In the genomic region with DNA sequence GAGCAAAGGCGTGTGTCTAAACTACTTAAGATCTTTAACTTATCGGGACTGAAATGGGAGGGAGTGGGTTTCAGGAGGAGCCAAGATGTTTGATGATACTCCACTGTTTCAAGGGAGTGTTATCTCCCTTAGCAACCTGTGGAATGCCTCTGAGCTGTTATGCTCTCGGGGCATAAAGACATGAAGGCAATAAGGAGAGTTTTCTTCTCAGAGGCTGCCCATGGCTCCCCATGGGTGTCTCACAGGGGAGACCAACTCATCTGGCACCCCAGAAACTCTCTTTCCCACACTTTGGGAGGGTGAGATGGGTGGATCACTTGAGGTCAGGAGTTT, we compare ENCODE assay signal across 15 cellular contexts.
DNase-seq lines count a peak whose midpoint lies in the region; ATAC-seq and TF ChIP-seq lines count a peak whose summit lies in the region.
"Had no signal": no experiment of that assay in that cellular context is flagged by ENCODE, and none has a peak within 500 bp of the region (broad histone marks: within the 10 kb centered on the region; RNA-seq: fewer than 3 reads in every experiment).

No MANE protein-coding gene starts in this region.

- WGBS in mesodermal cell (ENCODE audit: insufficient coverage in 2 of 2), 2 experiments = 80% methylated on average over 2 of the region's 3 CpGs; no CpG with 5 or more reads in 1 of the 2 experiments
- 75 to 79% methylated on average over 3 of the region's 3 CpGs for WGBS in testis, 2 donors

- no peaks in the 10 kb centered on the region for H3K27me3 Mint-ChIP-seq in chondrocyte (ENCODE audit: low read depth)

- H3K9me3 ChIP-seq in mesodermal cell (ENCODE audit: control insufficient read depth, low read length) (peaks cover 6% of the 10 kb centered on the region), testis (no peaks in the 10 kb centered on the region)
- H3K9me3 ChIP-seq: A549 had no signal

- ATAC-seq in omental fat pad (ENCODE audit: low FRiP score) = no peak
- ATAC-seq: A549; CD8-positive, alpha-beta T cell had no signal

- H3K4me1 Mint-ChIP-seq in chondrocyte (ENCODE audit: low read depth) = no peaks in the 10 kb centered on the region
- H3K4me1 Mint-ChIP-seq: CD14-positive monocyte had no signal

- H3K4me1 ChIP-seq in mesodermal cell (ENCODE audit: control insufficient read depth, insufficient read depth, low read length, poor library complexity, severe bottlenecking) = peaks cover 9% of the 10 kb centered on the region
- no peaks in the 10 kb centered on the region for H3K4me1 ChIP-seq in testis
- H3K4me1 ChIP-seq: A549 had no signal

- H3K36me3 ChIP-seq in mesodermal cell (ENCODE audit: control insufficient read depth, insufficient read depth, low read length) = peaks cover 22% of the 10 kb centered on the region
- no peaks in the 10 kb centered on the region for H3K36me3 ChIP-seq in testis (ENCODE audit: low read depth, missing control alignments)

- H3K27ac ChIP-seq in mesodermal cell (ENCODE audit: low read depth, low read length, severe bottlenecking) = peak overlapping the region; percentile 29
- no peak overlapping the region for H3K27ac ChIP-seq in testis
- H3K27ac ChIP-seq: A549, HL-60 had no signal

- no peaks in the 10 kb centered on the region for H3K36me3 Mint-ChIP-seq in chondrocyte (ENCODE audit: low read depth)
- H3K36me3 Mint-ChIP-seq: CD8-positive, alpha-beta T cell had no signal

- TF ChIP-seq CTCF in chondrocyte (IDR thresholded peaks at IDR 0.05) = no peak
- TF ChIP-seq CTCF in retinal pigment epithelial cell (conservative IDR thresholded peaks at IDR 0.05; ENCODE audit: low read depth, low read length) = no peak
- TF ChIP-seq CTCF in omental fat pad (IDR thresholded peaks at IDR 0.05) = no peak
- no peak for TF ChIP-seq CTCF in testis (IDR thresholded peaks at IDR 0.05)

- H3K9me3 Mint-ChIP-seq in chondrocyte (ENCODE audit: low read depth) = peaks cover 27% of the 10 kb centered on the region

- no peak overlapping the region for H3K4me3 ChIP-seq in mesodermal cell (ENCODE audit: extremely low read depth, insufficient read depth, low read length, poor library complexity, severe bottlenecking)
- H3K4me3 ChIP-seq in retinal pigment epithelial cell (ENCODE audit: low read length) = no peak overlapping the region
- no peak overlapping the region for H3K4me3 ChIP-seq in testis
- H3K4me3 ChIP-seq: A549 had no signal

- no peak overlapping the region for H3K4me3 Mint-ChIP-seq in chondrocyte (ENCODE audit: unreplicated experiment)
- H3K4me3 Mint-ChIP-seq: CD14-positive monocyte; CD8-positive, alpha-beta T cell; HFFc6 had no signal

- DNase-seq in chondrocyte (ENCODE audit: low spot score) (peak; percentile 15), retinal pigment epithelial cell (ENCODE audit: low read depth) (peak; percentile 16), omental fat pad (ENCODE audit: low spot score) (no peak), testis (no peak), D341Med (ENCODE audit: low spot score) (no peak)
- DNase-seq: CD8-positive, alpha-beta T cell; COR-L47; DMS53; GF-D8; HCEC 1CT; HFFc6 had no signal

- H3K27ac Mint-ChIP-seq in chondrocyte (ENCODE audit: unreplicated experiment) = no peak overlapping the region
- H3K27ac Mint-ChIP-seq: CD14-positive monocyte; CD8-positive, alpha-beta T cell; HFFc6 had no signal

- no peaks in the 10 kb centered on the region for H3K27me3 ChIP-seq in testis

- intact Hi-C loops in testis (cut with DNase I; ENCODE audit: low total_unique reads) = no loop called here

- TF ChIP-seq POLR2A in testis (IDR thresholded peaks at IDR 0.05) = no peak

Comparison
In these comparisons a context has a peak if more than half of its experiments do, and no peak if none do; other contexts are left out.
1. DNase-seq: peak in chondrocyte (single experiment) and retinal pigment epithelial cell (single experiment); none in omental fat pad (single experiment), testis (single experiment) and D341Med (single experiment).